In the genomic region with DNA sequence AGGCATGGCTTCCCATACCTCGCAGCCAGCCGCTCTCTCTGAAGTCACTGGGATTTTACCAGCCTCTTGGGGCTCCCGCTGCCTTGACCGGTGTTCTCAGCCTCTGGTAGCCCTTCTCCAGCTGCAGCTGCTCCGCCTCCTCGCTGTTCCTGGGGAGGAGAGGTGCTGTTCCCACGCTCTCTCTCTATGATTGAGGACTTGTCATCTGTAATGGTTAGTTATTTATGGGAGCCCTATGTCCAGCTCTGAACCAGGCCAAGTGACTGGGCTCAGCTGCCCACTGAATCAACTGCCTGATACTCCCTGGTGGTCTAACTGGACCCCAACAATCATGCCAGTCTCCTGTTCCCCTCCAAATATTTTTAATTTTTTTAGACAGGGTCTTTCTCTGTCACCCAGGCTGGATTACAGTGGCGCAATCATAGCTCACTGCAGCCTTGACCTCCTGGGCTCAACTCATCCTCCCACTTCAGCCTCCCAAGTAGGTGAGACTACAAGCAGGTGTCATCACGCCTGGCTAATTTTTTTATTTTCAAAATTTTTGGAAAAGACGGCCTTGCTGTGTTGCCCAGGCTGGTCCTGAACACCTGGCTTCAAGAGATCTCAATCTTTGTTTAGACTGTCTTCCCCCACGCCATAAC, we compare ENCODE assay signal across 16 cellular contexts. TPM values are rescaled to one million over a fixed set of nuclear protein-coding genes. Genes with fewer than 3 reads are reported as not detected.
DNase-seq lines count a peak whose midpoint lies in the region; ATAC-seq, FAIRE-seq and TF ChIP-seq lines count a peak whose summit lies in the region.
"Had no signal": no experiment of that assay in that cellular context is flagged by ENCODE, and none has a peak within 500 bp of the region (broad histone marks: within the 10 kb centered on the region; RNA-seq: fewer than 3 reads in every experiment).

No MANE protein-coding gene starts in this region.

- H3K36me3 ChIP-seq in GM23338 (ENCODE audit: insufficient read depth) (no peaks in the 10 kb centered on the region), HEK293 (ENCODE audit: control insufficient read depth in 2 of 2, insufficient read depth in 1 of 2, low read length in 2 of 2) (no peaks in the 10 kb centered on the region), K562 (ENCODE audit: control insufficient read depth, insufficient read depth, low read length) (no peaks in the 10 kb centered on the region), gastrocnemius medialis (no peaks in the 10 kb centered on the region)

- H3K9me3 Mint-ChIP-seq in GM23338: no peaks in the 10 kb centered on the region
- H3K9me3 Mint-ChIP-seq: CD8-positive, alpha-beta T cell had no signal

- POLR2A ChIA-PET in HEK293 (lab: Yijun Ruan, JAX) (no interaction called here), K562 (lab: Yijun Ruan, JAX) (interaction anchor here (0.6 kb wide), 1 partner anchor 11 kb away, joined by 3 read pairs; no protein-coding TSS in a partner anchor)

- H3K27ac ChIP-seq in GM23338 (ENCODE audit: low read depth) (no peak overlapping the region), HEK293 (ENCODE audit: extremely low read depth, low read depth, low read length) (no peak overlapping the region), K562 (ENCODE audit: extremely low read depth, low read depth, low read length) (no peak overlapping the region), gastrocnemius medialis (peak overlapping the region; percentile 10 to 68 (median 55))
- H3K27ac ChIP-seq: A549 had no signal

- CTCF ChIA-PET in HEK293 (lab: Yijun Ruan, JAX) (interaction anchor here (2.3 kb wide), 1 partner anchor 25 kb away, joined by 8 read pairs; no protein-coding TSS in a partner anchor), K562 (lab: Yijun Ruan, JAX; ENCODE audit: low intra/inter-chr PET ratio) (no interaction called here)

- no peak for TF ChIP-seq EP300 in K562 (IDR thresholded peaks at IDR 0.05; ENCODE audit: low read length)

- no peak overlapping the region for H3K4me3 ChIP-seq in GM23338
- no peak overlapping the region for H3K4me3 ChIP-seq in HEK293 (ENCODE audit: low read depth, low read length)
- H3K4me3 ChIP-seq in K562: no peak overlapping the region
- no peak overlapping the region for H3K4me3 ChIP-seq in gastrocnemius medialis
- H3K4me3 ChIP-seq: A549 had no signal

- no TSS peak for BruUV-seq in K562 (replicated peaks; lab: Mats Ljungman, UMichigan)

- no peak for TF ChIP-seq RAD21 in K562 (CRISPR knock-in tag; conservative IDR thresholded peaks at IDR 0.05 in 1 of 2, IDR thresholded peaks at IDR 0.05 in 1 of 2)

- ATAC-seq in GM23338 (no peak), K562 (no peak; the same call in 2 of the 3 replicates), gastrocnemius medialis (peak in 1 of 2 donors; percentile 20), HG02981 (IDR thresholded peaks at IDR 0.05; ENCODE audit: unreplicated experiment) (no peak), HG03139 (IDR thresholded peaks at IDR 0.05; ENCODE audit: unreplicated experiment) (no peak)
- ATAC-seq: CD8-positive, alpha-beta T cell had no signal

- H3K4me2 ChIP-seq in GM23338 (no peak overlapping the region), K562 (ENCODE audit: insufficient read depth, low read length) (no peak overlapping the region)
- H3K4me2 ChIP-seq: A549 had no signal

- peaks cover 53% of the 10 kb centered on the region for H3K27me3 Mint-ChIP-seq in GM23338 (ENCODE audit: insufficient read depth, low read depth, poor library complexity)

- H3K9me3 ChIP-seq in HEK293 (ENCODE audit: control insufficient read depth, insufficient read depth, low read depth, low read length) (no peaks in the 10 kb centered on the region), K562 (replicated peaks; ENCODE audit: control insufficient read depth, insufficient read depth, low read depth, low read length) (no peaks in the 10 kb centered on the region), gastrocnemius medialis (no peaks in the 10 kb centered on the region)
- H3K9me3 ChIP-seq: A549 had no signal

- 0 out of 2 replicates have a peak, but pooled peaks cover 13% of the 10 kb centered on the region for H3F3A ChIP-seq in GM23338 (replicated peaks; ENCODE audit: low read depth)

- H3K79me2 ChIP-seq in GM23338 (replicated peaks; ENCODE audit: insufficient read depth) (no peaks in the 10 kb centered on the region), K562 (ENCODE audit: control insufficient read depth, insufficient read depth, low read length) (no peaks in the 10 kb centered on the region)

- H3K9me2 ChIP-seq in GM23338 (ENCODE audit: insufficient read depth): no peaks in the 10 kb centered on the region

- H3K4me1 Mint-ChIP-seq in GM23338: peaks cover 12% of the 10 kb centered on the region

- H3K36me3 Mint-ChIP-seq in GM23338 (ENCODE audit: low read depth): peaks cover 7% of the 10 kb centered on the region; the same call in 1 of the 3 replicates

- TF ChIP-seq CTCF in GM23338 (conservative IDR thresholded peaks at IDR 0.05; ENCODE audit: low read depth in 2 of 2): no peak
- no peak for TF ChIP-seq CTCF in HEK293 (tag by site-specific recombination; IDR thresholded peaks at IDR 0.05)
- no peak for TF ChIP-seq CTCF in K562 (IDR thresholded peaks at IDR 0.05 in 2 of 3, conservative IDR thresholded peaks at IDR 0.05 in 1 of 3; ENCODE audit: insufficient read depth in 2 of 3, low read depth in 1 of 3, low read length in 3 of 3)
- no peak for TF ChIP-seq CTCF in gastrocnemius medialis (IDR thresholded peaks at IDR 0.05 in 4 of 5, conservative IDR thresholded peaks at IDR 0.05 in 1 of 5)

- H3K27me3 ChIP-seq in GM23338 (ENCODE audit: insufficient read depth) (peaks cover 49% of the 10 kb centered on the region), K562 (ENCODE audit: control insufficient read depth in 2 of 2, insufficient read depth in 2 of 2, low read length in 2 of 2) (peaks cover 8 to 42% of the 10 kb centered on the region in 2 experiments; a peak in 3 of 5 replicates), gastrocnemius medialis (peaks cover 14 to 19% (median 18%) of the 10 kb centered on the region in 3 donors)

- 5% methylated on average over 10 of the region's 11 CpGs for WGBS in K562 (ENCODE audit: insufficient coverage, low coverage, missing lambda C conversion rate)

- H3K9ac ChIP-seq in K562 (ENCODE audit: insufficient read depth in 1 of 2, low read depth in 2 of 2, low read length in 2 of 2): peak overlapping the region in 1 of 2 experiments; percentile 9; a peak in 1 of 4 replicates

- H2AFZ ChIP-seq in GM23338: no peak overlapping the region
- no peak overlapping the region for H2AFZ ChIP-seq in K562 (ENCODE audit: low read depth, low read length)

- H3K4me3 Mint-ChIP-seq in GM23338: no peak overlapping the region
- H3K4me3 Mint-ChIP-seq: CD8-positive, alpha-beta T cell had no signal

- intact Hi-C loops in K562 (cut with micrococcal nuclease): no loop called here
- intact Hi-C loops in gastrocnemius medialis (cut with DNase I; ENCODE audit: low total_unique reads): loop anchor here (2.0 kb wide), 1 partner anchor 53 kb away; no protein-coding TSS in a partner anchor

- TF ChIP-seq POLR2A in K562 (conservative IDR thresholded peaks at IDR 0.05) (no peak), gastrocnemius medialis (IDR thresholded peaks at IDR 0.05) (peak in 1 of 2 donors; percentile 13)

- in situ Hi-C loops in K562 (cut with MboI): no loop called here
- in situ Hi-C loops in gastrocnemius medialis (cut with MboI; ENCODE audit: low sequenced_read_pairs in 4 of 4): no loop called here

- H4K20me1 ChIP-seq in GM23338 (replicated peaks; ENCODE audit: insufficient read depth) (no peaks in the 10 kb centered on the region; the same call in 1 of the 2 replicates), K562 (replicated peaks; ENCODE audit: control insufficient read depth, insufficient read depth, low read length) (no peaks in the 10 kb centered on the region; the same call in 1 of the 2 replicates)

- H3K9me1 ChIP-seq in K562 (ENCODE audit: control insufficient read depth, insufficient read depth, low read length): no peaks in the 10 kb centered on the region

- FAIRE-seq in K562 (lab: Jason Lieb, UNC): no peak
- FAIRE-seq: A549, GM19239, HTR-8/SVneo had no signal

- DNase-seq in GM23338 (ENCODE audit: low spot score) (peak; percentile 19), K562 (ENCODE audit: extremely low read depth in 1 of 4, low spot score in 3 of 4) (peak in 1 of 4 experiments; percentile 20), gastrocnemius medialis (no peak)
- DNase-seq in effector CD4-positive, alpha-beta T cell: no peak
- DNase-seq: CD8-positive, alpha-beta T cell; COR-L47; DND-41; GF-D8; HCEC 1CT had no signal

- no peak overlapping the region for H3K27ac Mint-ChIP-seq in GM23338
- H3K27ac Mint-ChIP-seq: CD14-positive monocyte; CD8-positive, alpha-beta T cell had no signal

- H3K4me1 ChIP-seq in GM23338 (ENCODE audit: insufficient read depth): peaks cover 5% of the 10 kb centered on the region; the same call in 1 of the 2 replicates
- H3K4me1 ChIP-seq in HEK293 (ENCODE audit: control insufficient read depth, insufficient read depth, low read length): 0 out of 2 replicates have a peak, but pooled peaks cover 2% of the 10 kb centered on the region
- peaks cover 0 to 20% of the 10 kb centered on the region in 2 experiments; a peak in 3 of 5 replicates for H3K4me1 ChIP-seq in K562 (replicated peaks in 1 of 2; ENCODE audit: control insufficient read depth in 2 of 2, insufficient read depth in 2 of 2, low read length in 2 of 2)
- peaks cover 6 to 13% of the 10 kb centered on the region in 2 donors for H3K4me1 ChIP-seq in gastrocnemius medialis

RNA-seq across cellular contexts. Expression of a gene that starts 4.8 kb away (rescaled TPM):
- total RNA-seq in GM23338 (2014; rRNA removed; shearing (Covaris generic)): 12.1 and 17.1 TPM in 2 replicates
- polyA plus RNA-seq in GM23338 (2016; fragmentation: Nextera tagmentation; extraction: Ambion mirVana) (10.8 and 14.8 TPM in 2 replicates), K562 (2011; rRNA removed) (0.20 and 0.95 TPM in 2 replicates), K562 (2014; fragmentation: Illumina TruSeq; extraction: Trizol) (0.47 and 0.49 TPM in 2 replicates), K562 (2014; fragmentation: Nextera tagmentation; extraction: Ambion mirVana) (under 1 TPM; 0.10 to 0.11 TPM), K562 (2014; rRNA removed) (0.68 and 1.6 TPM in 2 replicates)
- 1.5 and 3.5 TPM in 2 replicates for total RNA-seq in K562 (2011; cell fraction: chromatin; rRNA removed; ENCODE audit: low replicate concordance)
- 1.7 and 1.8 TPM in 2 replicates for total RNA-seq in K562 (2011; cell fraction: nucleolus; rRNA removed)
- 1.5 and 2.0 TPM in 2 replicates for total RNA-seq in K562 (2011; cell fraction: nucleoplasm; rRNA removed)
- total RNA-seq in K562 (2014; rRNA removed) (0.18 and 0.86 TPM in 2 replicates), K562 (2014; rRNA removed; fragmentation: Illumina TruSeq; extraction: Trizol) (0.10 and 0.29 TPM in 2 replicates), K562 (2015; rRNA removed; fragmentation: Illumina TruSeq; extraction: Trizol) (0.11 TPM in 2 replicates), K562 (2021) (1.1 and 2.0 TPM in 2 replicates), gastrocnemius medialis (1 to 10 TPM; 2.0 to 3.3 (median 2.3) TPM)
- polyA plus RNA-seq in K562 (2011; cell fraction: cytosol; rRNA removed): 0.53 and 0.66 TPM in 2 replicates
- polyA plus RNA-seq in K562 (2011; cell fraction: nucleus; rRNA removed): 5.8 and 11.2 TPM in 2 replicates
- 0.57 and 0.78 TPM in 2 replicates for polyA plus RNA-seq in K562 (2012)
- polyA minus RNA-seq in K562 (2011; rRNA and poly(A)+ RNA removed): 0.24 and 0.25 TPM in 2 replicates
- 0.38 and 1.0 TPM in 2 replicates for polyA minus RNA-seq in K562 (2011; cell fraction: cytosol; rRNA and poly(A)+ RNA removed)
- 1.3 and 1.7 TPM in 2 replicates for polyA minus RNA-seq in K562 (2011; cell fraction: nucleus; rRNA and poly(A)+ RNA removed)

RNA-seq across cellular contexts. Expression of a gene that starts 34.5 kb away (rescaled TPM):
- total RNA-seq in GM23338 (2014; rRNA removed; shearing (Covaris generic)): 45.3 and 57.5 TPM in 2 replicates
- polyA plus RNA-seq in GM23338 (2016; fragmentation: Nextera tagmentation; extraction: Ambion mirVana) (81.7 and 86.6 TPM in 2 replicates), K562 (2011; rRNA removed) (31.9 and 48.1 TPM in 2 replicates), K562 (2014; fragmentation: Illumina TruSeq; extraction: Trizol) (36.7 and 46.9 TPM in 2 replicates), K562 (2014; fragmentation: Nextera tagmentation; extraction: Ambion mirVana) (10 to 100 TPM in 1 of 2 experiments, 1 to 10 TPM in 1; 5.0 to 20.1 TPM), K562 (2014; rRNA removed) (79.7 and 81.3 TPM in 2 replicates)
- total RNA-seq in K562 (2011; cell fraction: chromatin; rRNA removed; ENCODE audit: low replicate concordance): 17.6 and 37.3 TPM in 2 replicates
- total RNA-seq in K562 (2011; cell fraction: nucleolus; rRNA removed): 25.0 and 29.3 TPM in 2 replicates
- 22.3 and 33.4 TPM in 2 replicates for total RNA-seq in K562 (2011; cell fraction: nucleoplasm; rRNA removed)
- total RNA-seq in K562 (2014; rRNA removed) (57.9 and 69.1 TPM in 2 replicates), K562 (2014; rRNA removed; fragmentation: Illumina TruSeq; extraction: Trizol) (25.6 and 29.1 TPM in 2 replicates), K562 (2015; rRNA removed; fragmentation: Illumina TruSeq; extraction: Trizol) (37.9 and 38.4 TPM in 2 replicates), K562 (2021) (59.8 and 70.1 TPM in 2 replicates), gastrocnemius medialis (10 to 100 TPM; 27.2 to 59.5 (median 34.0) TPM)
- 50.7 and 79.6 TPM in 2 replicates for polyA plus RNA-seq in K562 (2011; cell fraction: cytosol; rRNA removed)
- 37.7 and 38.1 TPM in 2 replicates for polyA plus RNA-seq in K562 (2011; cell fraction: nucleus; rRNA removed)
- polyA plus RNA-seq in K562 (2012): 40.6 and 45.0 TPM in 2 replicates
- 9.4 and 11.0 TPM in 2 replicates for polyA minus RNA-seq in K562 (2011; rRNA and poly(A)+ RNA removed)
- 12.7 and 13.8 TPM in 2 replicates for polyA minus RNA-seq in K562 (2011; cell fraction: cytosol; rRNA and poly(A)+ RNA removed)
- polyA minus RNA-seq in K562 (2011; cell fraction: nucleus; rRNA and poly(A)+ RNA removed): 7.0 and 10.7 TPM in 2 replicates

RNA-seq across cellular contexts. Expression of a gene that starts 39.4 kb away (rescaled TPM):
- total RNA-seq in GM23338 (2014; rRNA removed; shearing (Covaris generic)): 34.8 and 44.0 TPM in 2 replicates
- polyA plus RNA-seq in GM23338 (2016; fragmentation: Nextera tagmentation; extraction: Ambion mirVana) (35.7 and 45.5 TPM in 2 replicates), K562 (2011; rRNA removed) (29.1 and 67.9 TPM in 2 replicates), K562 (2014; fragmentation: Illumina TruSeq; extraction: Trizol) (22.1 and 31.4 TPM in 2 replicates), K562 (2014; fragmentation: Nextera tagmentation; extraction: Ambion mirVana) (1 to 10 TPM; 2.3 to 3.4 TPM), K562 (2014; rRNA removed) (46.2 and 54.4 TPM in 2 replicates)
- total RNA-seq in K562 (2011; cell fraction: chromatin; rRNA removed; ENCODE audit: low replicate concordance): 59.1 and 80.5 TPM in 2 replicates
- 65.5 and 65.9 TPM in 2 replicates for total RNA-seq in K562 (2011; cell fraction: nucleolus; rRNA removed)
- total RNA-seq in K562 (2011; cell fraction: nucleoplasm; rRNA removed): 71.2 and 83.1 TPM in 2 replicates
- total RNA-seq in K562 (2014; rRNA removed) (52.3 and 55.9 TPM in 2 replicates), K562 (2014; rRNA removed; fragmentation: Illumina TruSeq; extraction: Trizol) (13.5 and 18.7 TPM in 2 replicates), K562 (2015; rRNA removed; fragmentation: Illumina TruSeq; extraction: Trizol) (29.8 and 31.3 TPM in 2 replicates), K562 (2021) (37.1 and 45.1 TPM in 2 replicates), gastrocnemius medialis (10 to 100 TPM; 55.2 to 75.7 (median 64.7) TPM)
- 35.1 and 63.8 TPM in 2 replicates for polyA plus RNA-seq in K562 (2011; cell fraction: cytosol; rRNA removed)
- polyA plus RNA-seq in K562 (2011; cell fraction: nucleus; rRNA removed): 92.4 and 212 TPM in 2 replicates
- 34.4 and 35.1 TPM in 2 replicates for polyA plus RNA-seq in K562 (2012)
- polyA minus RNA-seq in K562 (2011; rRNA and poly(A)+ RNA removed): 19.0 and 25.7 TPM in 2 replicates
- polyA minus RNA-seq in K562 (2011; cell fraction: cytosol; rRNA and poly(A)+ RNA removed): 16.6 and 19.7 TPM in 2 replicates
- 8.5 and 29.2 TPM in 2 replicates for polyA minus RNA-seq in K562 (2011; cell fraction: nucleus; rRNA and poly(A)+ RNA removed)

Comparison
In these comparisons a context has a peak if more than half of its experiments do, and no peak if none do; other contexts are left out.
1. H3K27ac ChIP-seq: peak in gastrocnemius medialis (4 of 4); none in GM23338 (single experiment), HEK293 (single experiment) and K562 (single experiment).